ENCODE assay signal across 17 cellular contexts in genomic region chr16:22031483-22032083, GRCh38. TPM values are rescaled to one million over a fixed set of nuclear protein-coding genes. Genes with fewer than 3 reads are reported as not detected.
"Had no signal": no experiment of that assay in that cellular context is flagged by ENCODE, and none has a peak within 500 bp of the region (broad histone marks: within the 10 kb centered on the region; RNA-seq: fewer than 3 reads in every experiment).

No MANE protein-coding gene starts in this region.

- H3K9me3 ChIP-seq: stomach, thoracic aorta had no signal

- H3K4me3 ChIP-seq: heart left ventricle, stomach, thoracic aorta had no signal

- ATAC-seq: activated CD8-positive, alpha-beta T cell treated with anti-CD3 and anti-CD28 coated beads, Interleukin-2, amount 10 ng/mL, durations not matched to agents 7 days and 5 days; heart left ventricle; left lobe of liver had no signal

- DNase-seq: activated CD4-positive, alpha-beta T cell treated with anti-CD3 and anti-CD28 coated beads for 4 hours; activated CD8-positive, alpha-beta T cell treated with anti-CD3 and anti-CD28 coated beads, Interleukin-2, amount 10 ng/mL, durations not matched to agents 7 days and 5 days; amygdala; effector memory CD4-positive, alpha-beta T cell; heart left ventricle; islet precursor cell; stimulated activated CD4-positive, alpha-beta T cell treated with anti-CD3 and anti-CD28 coated beads, Interleukin-12 subunit alpha, Interleukin-12 subunit beta, amount 100 ng/mL, for 4 hours; stimulated activated CD4-positive, alpha-beta T cell treated with anti-CD3 and anti-CD28 coated beads, Interleukin-2, amount 100 ng/mL, for 48 hours; stomach; WERI-Rb-1 had no signal

- H3K27ac ChIP-seq: heart left ventricle, thoracic aorta, WERI-Rb-1 had no signal

- FAIRE-seq: frontal cortex, urothelium cell line had no signal

- H3K27me3 ChIP-seq: heart left ventricle, stomach had no signal

- H3K36me3 ChIP-seq: thoracic aorta, WERI-Rb-1 had no signal

RNA-seq across cellular contexts. Expression of gene PDZD9, which starts 30.7 kb away (rescaled TPM):
- total RNA-seq: activated CD8-positive, alpha-beta T cell treated with anti-CD3 and anti-CD28 coated beads, Interleukin-2, amount 10 ng/mL, durations not matched to agents 7 days and 5 days; fibroblast of lung; heart left ventricle; left lobe of liver; osteoblast; pulmonary artery endothelial cell; stomach; thoracic aorta had no signal
- polyA plus RNA-seq: fibroblast of lung, heart left ventricle, stomach had no signal
